In genomic region chr2:73987109-73987947, GRCh38 we compare ENCODE assay signal across 8 cellular contexts. TPM values are rescaled to one million over a fixed set of nuclear protein-coding genes. Genes with fewer than 3 reads are reported as not detected.
A peak's percentile ranks its signal among the peaks of the same experiment; 100 is the strongest.
DNase-seq lines count a peak whose midpoint lies in the region; ATAC-seq, FAIRE-seq and TF ChIP-seq lines count a peak whose summit lies in the region.

No MANE protein-coding gene starts in this region.

- H3K27ac ChIP-seq in A549, result no peak overlapping the region

- no peaks in the 10 kb centered on the region for H3K9me3 ChIP-seq in A549

- H3K4me3 Mint-ChIP-seq in activated CD8-positive, alpha-beta T cell treated with anti-CD3 and anti-CD28 coated beads, Interleukin-2, amount 10 ng/mL, durations not matched to agents 7 days and 5 days, result peak overlapping the region; percentile 79

- H3K27me3 Mint-ChIP-seq in activated CD8-positive, alpha-beta T cell treated with anti-CD3 and anti-CD28 coated beads, Interleukin-2, amount 10 ng/mL, durations not matched to agents 7 days and 5 days (ENCODE audit: low read depth), result peaks cover 3% of the 10 kb centered on the region

- H3K27ac Mint-ChIP-seq in activated CD8-positive, alpha-beta T cell treated with anti-CD3 and anti-CD28 coated beads, Interleukin-2, amount 10 ng/mL, durations not matched to agents 7 days and 5 days, result peak overlapping the region; percentile 90

- TF ChIP-seq POLR2A in A549 (IDR thresholded peaks at IDR 0.05; ENCODE audit: low read length), result no peak

- FAIRE-seq in A549 (lab: Jason Lieb, UNC), result no peak

- H3K4me1 ChIP-seq in A549, result peaks cover 43% of the 10 kb centered on the region

- TF ChIP-seq CTCF in A549 (IDR thresholded peaks at IDR 0.05), result no peak
- TF ChIP-seq CTCF in fibroblast of villous mesenchyme (IDR thresholded peaks at IDR 0.05; ENCODE audit: insufficient read depth, low read depth, low read length), result peak; percentile 39

- no peak for DNase-seq in A549 (ENCODE audit: low read depth in 1 of 2, low spot score in 1 of 2)
- DNase-seq in HUDEP-2 (lab: John Stamatoyannopoulos, UW; ENCODE audit: unreplicated experiment in 76 of 76), result peak in 52 of 76 experiments; percentile 14 to 67 (median 41)
- peak; percentile 65 for DNase-seq in activated CD8-positive, alpha-beta T cell treated with anti-CD3 and anti-CD28 coated beads, Interleukin-2, amount 10 ng/mL, durations not matched to agents 7 days and 5 days
- peak; percentile 53 for DNase-seq in fibroblast of villous mesenchyme (ENCODE audit: low read depth)
- peak; percentile 48 for DNase-seq in pons (ENCODE audit: low spot score)
- DNase-seq in HK-2 (ENCODE audit: unreplicated experiment), result no peak
- no peak for DNase-seq in middle frontal gyrus (ENCODE audit: extremely low spot score, low spot score)

- H3K36me3 Mint-ChIP-seq in activated CD8-positive, alpha-beta T cell treated with anti-CD3 and anti-CD28 coated beads, Interleukin-2, amount 10 ng/mL, durations not matched to agents 7 days and 5 days (ENCODE audit: low read depth), result peaks cover 71% of the 10 kb centered on the region

- POLR2A ChIA-PET in A549 (lab: Yijun Ruan, JAX), result interaction anchor here (0.6 kb wide), 1 partner anchor 142 kb away, joined by 6 read pairs; no protein-coding TSS in a partner anchor
- POLR2A ChIA-PET in activated CD8-positive, alpha-beta T cell treated with anti-CD3 and anti-CD28 coated beads, Interleukin-2, amount 10 ng/mL, durations not matched to agents 7 days and 5 days (lab: Charles Lee), result interaction anchor here (0.7 to 4.3 kb wide), 9 partner anchors 12 to 191 kb away, joined by 3 to 27 read pairs (median 3); partner anchors contain the start of gene DGUOK

- 89% methylated on average over 24 of the region's 24 CpGs for WGBS in A549 (ENCODE audit: missing lambda C conversion rate)

- peaks cover 9% of the 10 kb centered on the region for H3K9me3 Mint-ChIP-seq in activated CD8-positive, alpha-beta T cell treated with anti-CD3 and anti-CD28 coated beads, Interleukin-2, amount 10 ng/mL, durations not matched to agents 7 days and 5 days (ENCODE audit: insufficient read depth)

- TF ChIP-seq RAD21 in A549 (conservative IDR thresholded peaks at IDR 0.05 in 1 of 2, IDR thresholded peaks at IDR 0.05 in 1 of 2), result no peak

- peaks cover 68% of the 10 kb centered on the region for H3K4me1 Mint-ChIP-seq in activated CD8-positive, alpha-beta T cell treated with anti-CD3 and anti-CD28 coated beads, Interleukin-2, amount 10 ng/mL, durations not matched to agents 7 days and 5 days (ENCODE audit: low read depth)

- CTCF ChIA-PET in A549 (lab: Yijun Ruan, JAX), result interaction anchor here (1.0 to 1.9 kb wide), 4 partner anchors 10 to 163 kb away, joined by 3 to 9 read pairs (median 5); no protein-coding TSS in a partner anchor
- CTCF ChIA-PET in activated CD8-positive, alpha-beta T cell treated with anti-CD3 and anti-CD28 coated beads, Interleukin-2, amount 10 ng/mL, durations not matched to agents 7 days and 5 days (lab: Charles Lee), result interaction anchor here (1.0 to 5.0 kb wide), 25 partner anchors 9 to 164 kb away, joined by 3 to 71 read pairs (median 5); partner anchors contain the start of gene STAMBP

- no peak for ATAC-seq in A549
- peak; percentile 54 for ATAC-seq in activated CD8-positive, alpha-beta T cell treated with anti-CD3 and anti-CD28 coated beads, Interleukin-2, amount 10 ng/mL, durations not matched to agents 7 days and 5 days
- no peak for ATAC-seq in GM18519 (IDR thresholded peaks at IDR 0.05; ENCODE audit: low FRiP score, unreplicated experiment)

- H3K4me2 ChIP-seq in A549, result peak overlapping the region; percentile 80

- H3K4me3 ChIP-seq in A549 (no peak overlapping the region), fibroblast of villous mesenchyme (ENCODE audit: low read depth, low read length) (peak overlapping the region; percentile 23)

- TF ChIP-seq EP300 in A549 (IDR thresholded peaks at IDR 0.05), result no peak

TF ChIP-seq in A549, 52 proteins besides CTCF, POLR2A, EP300 and RAD21:
- TF ChIP-seq NPAS2 (CRISPR knock-in tag; IDR thresholded peaks at IDR 0.05; ENCODE audit: borderline replicate concordance) (no peak), CHD2 (IDR thresholded peaks at IDR 0.05; ENCODE audit: low read length, partially characterized antibody) (no peak), NR3C1 (IDR thresholded peaks at IDR 0.05) (no peak), FOXS1 (CRISPR knock-in tag; IDR thresholded peaks at IDR 0.05) (no peak), E2F6 (IDR thresholded peaks at IDR 0.05; ENCODE audit: borderline replicate concordance, low read depth) (no peak)

RNA-seq across cellular contexts. Expression of gene TET3, which starts 2.6 kb away (rescaled TPM):
- 6.1 and 7.5 TPM in 2 replicates for polyA plus RNA-seq in A549 (2011; rRNA removed)
- polyA plus RNA-seq in A549 (2012; cell fraction: cytosol; rRNA removed), result 3.0 and 3.6 TPM in 2 replicates
- 9.1 and 9.5 TPM in 2 replicates for polyA plus RNA-seq in A549 (2012; cell fraction: nucleus; rRNA removed)
- polyA plus RNA-seq in A549 (2017; fragmentation: RNase III; extraction: RNeasy Plus Mini Kit Qiagen cat#74134 plus additional on column Dnase treatment), result 4.5 to 5.2 TPM (median 4.6 TPM) in 3 replicates
- polyA minus RNA-seq in A549 (2011; rRNA and poly(A)+ RNA removed), result 7.8 and 10.6 TPM in 2 replicates
- 10 to 100 TPM; 20.4 to 20.9 TPM for total RNA-seq in activated CD8-positive, alpha-beta T cell treated with anti-CD3 and anti-CD28 coated beads, Interleukin-2, amount 10 ng/mL, durations not matched to agents 7 days and 5 days
- 5.6 and 7.7 TPM in 2 replicates for total RNA-seq in fibroblast of villous mesenchyme

Comparison
In these comparisons a context has a peak if more than half of its experiments do, and no peak if none do; other contexts are left out.
1. DNase-seq: peak in HUDEP-2 (52 of 76), activated CD8-positive, alpha-beta T cell treated with anti-CD3 and anti-CD28 coated beads, Interleukin-2, amount 10 ng/mL, durations not matched to agents 7 days and 5 days (single experiment), fibroblast of villous mesenchyme (single experiment) and pons (single experiment); none in A549 (0 of 2), HK-2 (single experiment) and middle frontal gyrus (single experiment).